ENCODE assay signal across 24 cellular contexts in genomic region chr10:2917926-2918325, GRCh38.
"Had no signal": no experiment of that assay in that cellular context is flagged by ENCODE, and none has a peak within 500 bp of the region (broad histone marks: within the 10 kb centered on the region; RNA-seq: fewer than 3 reads in every experiment).

No MANE protein-coding gene starts in this region.

- H3K4me1 Mint-ChIP-seq: activated naive CD4-positive, alpha-beta T cell treated with anti-CD3 and anti-CD28 coated beads, Interleukin-2, amount 50 U/mL, for 24 hours; immature natural killer cell; mesothelial cell of epicardium had no signal

- H3K27ac ChIP-seq: foreskin keratinocyte, left lung, thoracic aorta, upper lobe of right lung, WERI-Rb-1 had no signal

- H3K4me1 ChIP-seq: foreskin keratinocyte, left lung, upper lobe of right lung had no signal

- H3K4me3 ChIP-seq: left lung, lung, thoracic aorta, upper lobe of right lung had no signal

- H3K27me3 ChIP-seq: foreskin keratinocyte, upper lobe of right lung had no signal

- ATAC-seq: activated CD8-positive, alpha-beta T cell treated with anti-CD3 and anti-CD28 coated beads, Interleukin-2, amount 10 ng/mL, durations not matched to agents 7 days and 5 days; foreskin keratinocyte; left lung; natural killer cell treated with Interleukin-12 subunit alpha and Interleukin-12 subunit beta and Interleukin-15 and Interleukin-18, amount 100 ng/mL, for 72 hours; stimulated activated naive B cell treated with anti-CD40 and anti-IgM and Interleukin-4, amounts not matched to agents 10 μg/mL and 1 μg/mL and 100 μg/mL, for 72 hours; upper lobe of right lung had no signal

- H3K36me3 Mint-ChIP-seq: activated naive CD4-positive, alpha-beta T cell treated with anti-CD3 and anti-CD28 coated beads, Interleukin-2, amount 50 U/mL, for 24 hours; brain; immature natural killer cell; mesothelial cell of epicardium; natural killer cell treated with Interleukin-12 subunit alpha and Interleukin-12 subunit beta and Interleukin-15 and Interleukin-18, amount 100 ng/mL, for 72 hours; stimulated activated naive B cell treated with anti-CD40 and anti-IgM and Interleukin-4, amounts not matched to agents 10 μg/mL and 1 μg/mL and 100 μg/mL, for 72 hours had no signal

- DNase-seq: activated CD4-positive, alpha-beta T cell treated with anti-CD3 and anti-CD28 coated beads for 1 hour; activated CD4-positive, alpha-beta T cell treated with anti-CD3 and anti-CD28 coated beads, Interleukin-2, amount 50 U/mL, for 1 hour; activated CD8-positive, alpha-beta T cell treated with anti-CD3 and anti-CD28 coated beads, Interleukin-2, amount 10 ng/mL, durations not matched to agents 7 days and 5 days; activated gamma-delta T cell treated with Interleukin-2 at 50 U/mL for 16 hours; activated T-cell treated with anti-CD3 and anti-CD28 coated beads, Interleukin-2, amount 50 U/mL, for 1 hour; aorta; effector CD4-positive, alpha-beta T cell; foreskin keratinocyte; immature natural killer cell; kidney glomerular epithelial cell; left lung; nucleus accumbens; stimulated activated CD4-positive, alpha-beta T cell treated with anti-CD3 and anti-CD28 coated beads, Interleukin-2, amount 100 ng/mL, for 48 hours; stimulated activated CD8-positive, alpha-beta memory T cell treated with anti-CD3 and anti-CD28 coated beads, Interleukin-4, amount 100 ng/mL, for 48 hours; stimulated activated naive B cell treated with anti-CD40 and anti-IgM and Interleukin-4, amounts not matched to agents 10 μg/mL and 1 μg/mL and 100 μg/mL, for 72 hours; T-helper 1 cell; upper lobe of right lung; WERI-Rb-1 had no signal

- H3K27ac Mint-ChIP-seq: activated CD8-positive, alpha-beta T cell treated with anti-CD3 and anti-CD28 coated beads, Interleukin-2, amount 10 ng/mL, durations not matched to agents 7 days and 5 days; activated naive CD4-positive, alpha-beta T cell treated with anti-CD3 and anti-CD28 coated beads, Interleukin-2, amount 50 U/mL, for 24 hours; immature natural killer cell; mesothelial cell of epicardium; natural killer cell treated with Interleukin-12 subunit alpha and Interleukin-12 subunit beta and Interleukin-15 and Interleukin-18, amount 100 ng/mL, for 72 hours; stimulated activated naive B cell treated with anti-CD40 and anti-IgM and Interleukin-4, amounts not matched to agents 10 μg/mL and 1 μg/mL and 100 μg/mL, for 72 hours had no signal

- H3K36me3 ChIP-seq: left lung, thoracic aorta, upper lobe of right lung, WERI-Rb-1 had no signal

- H3K4me3 Mint-ChIP-seq: activated CD8-positive, alpha-beta T cell treated with anti-CD3 and anti-CD28 coated beads, Interleukin-2, amount 10 ng/mL, durations not matched to agents 7 days and 5 days; activated naive CD4-positive, alpha-beta T cell treated with anti-CD3 and anti-CD28 coated beads, Interleukin-2, amount 50 U/mL, for 24 hours; brain; immature natural killer cell; mesothelial cell of epicardium; natural killer cell treated with Interleukin-12 subunit alpha and Interleukin-12 subunit beta and Interleukin-15 and Interleukin-18, amount 100 ng/mL, for 72 hours; stimulated activated naive B cell treated with anti-CD40 and anti-IgM and Interleukin-4, amounts not matched to agents 10 μg/mL and 1 μg/mL and 100 μg/mL, for 72 hours had no signal

- H3K9me3 Mint-ChIP-seq: activated naive CD4-positive, alpha-beta T cell treated with anti-CD3 and anti-CD28 coated beads, Interleukin-2, amount 50 U/mL, for 24 hours; mesothelial cell of epicardium; natural killer cell treated with Interleukin-12 subunit alpha and Interleukin-12 subunit beta and Interleukin-15 and Interleukin-18, amount 100 ng/mL, for 72 hours; stimulated activated naive B cell treated with anti-CD40 and anti-IgM and Interleukin-4, amounts not matched to agents 10 μg/mL and 1 μg/mL and 100 μg/mL, for 72 hours had no signal

- H3K9me3 ChIP-seq: left lung, thoracic aorta, upper lobe of right lung had no signal
